Comparison of ENCODE assay signal across 8 cellular contexts in the genomic region with DNA sequence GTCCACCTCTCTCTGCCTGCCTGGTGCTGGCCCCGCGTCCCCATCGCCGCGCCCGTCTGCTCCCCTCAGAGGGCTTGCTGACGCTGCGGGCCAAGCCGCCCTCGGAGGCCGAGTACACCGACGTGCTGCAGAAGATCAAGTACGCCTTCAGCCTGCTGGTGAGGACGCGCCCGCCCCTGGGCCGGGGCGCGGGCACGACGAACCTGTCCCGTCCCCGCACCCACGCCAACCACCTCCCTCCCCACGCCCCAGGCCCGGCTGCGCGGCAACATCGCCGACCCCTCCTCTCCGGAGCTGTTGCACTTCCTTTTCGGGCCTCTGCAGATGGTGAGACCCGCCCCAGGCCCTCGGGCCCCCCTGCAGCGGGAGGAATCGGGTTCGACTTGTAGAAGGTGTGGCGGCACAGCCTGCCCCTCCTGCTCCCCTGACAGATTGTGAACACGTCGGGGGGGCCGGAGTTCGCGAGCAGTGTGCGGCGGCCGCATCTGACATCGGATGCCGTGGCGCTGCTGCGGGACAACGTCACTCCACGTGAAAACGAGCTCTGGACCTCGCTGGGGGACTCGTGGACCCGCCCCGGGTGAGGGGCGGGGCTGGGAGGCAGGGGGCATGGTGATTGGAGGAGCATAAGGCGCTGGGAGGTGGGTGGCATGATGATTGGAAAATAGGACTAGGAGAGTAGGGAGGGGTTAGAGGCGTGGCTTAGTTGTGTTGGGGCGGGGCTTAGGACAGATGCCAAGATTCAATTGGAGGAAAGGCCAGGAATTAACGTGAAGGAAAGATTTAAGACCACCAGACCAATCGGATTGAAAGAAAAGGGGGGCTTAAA. TPM values are rescaled to one million over a fixed set of nuclear protein-coding genes. Genes with fewer than 3 reads are reported as not detected.
DNase-seq lines count a peak whose midpoint lies in the region; ATAC-seq, FAIRE-seq and TF ChIP-seq lines count a peak whose summit lies in the region.

No MANE protein-coding gene starts in this region.

- peak overlapping the region; percentile 86 for H3K4me2 ChIP-seq in astrocyte (ENCODE audit: low read length)
- H3K4me2 ChIP-seq in HepG2 (ENCODE audit: low read depth, low read length), result no peak overlapping the region

- BruUV-seq in HepG2 (replicated peaks; lab: Mats Ljungman, UMichigan), result no TSS peak

- CTCF ChIA-PET in HepG2 (lab: Yijun Ruan, JAX; ENCODE audit: low intra/inter-chr PET ratio, low total read pairs), result no interaction called here

- H4K20me1 ChIP-seq in astrocyte (ENCODE audit: insufficient read depth, low read length) (peaks cover 10% of the 10 kb centered on the region), HepG2 (ENCODE audit: insufficient read depth, low read length) (no peaks in the 10 kb centered on the region)

- peaks cover 2% of the 10 kb centered on the region for H3K4me1 Mint-ChIP-seq in astrocyte (ENCODE audit: low read depth, unreplicated experiment)

- H2AFZ ChIP-seq in astrocyte (ENCODE audit: low read depth, low read length) (peak overlapping the region; percentile 26), HepG2 (ENCODE audit: low read length) (no peak overlapping the region)

- peaks cover 2% of the 10 kb centered on the region for H3K36me3 Mint-ChIP-seq in astrocyte (ENCODE audit: low read depth, unreplicated experiment)

- intact Hi-C loops in HepG2 (cut with micrococcal nuclease; ENCODE audit: unreplicated experiment), result no loop called here

- peaks cover 46% of the 10 kb centered on the region for H3K27me3 Mint-ChIP-seq in astrocyte (ENCODE audit: low read depth, unreplicated experiment)

- DNase-seq in GM03348 (ENCODE audit: low spot score), result peak; percentile 57
- peak; percentile 91 for DNase-seq in OCI-M2 (lab: John Stamatoyannopoulos, UW; ENCODE audit: unreplicated experiment)
- no peak for DNase-seq in astrocyte (ENCODE audit: low read depth)
- no peak for DNase-seq in HepG2 (ENCODE audit: low spot score)

- TF ChIP-seq RAD21 in HepG2 (CRISPR knock-in tag; IDR thresholded peaks at IDR 0.05), result no peak

- H3K27ac ChIP-seq in astrocyte (ENCODE audit: low read depth, low read length) (no peak overlapping the region), HepG2 (ENCODE audit: extremely low read length, insufficient read depth, low read length) (no peak overlapping the region)

- peaks cover 2% of the 10 kb centered on the region for H3K9me3 Mint-ChIP-seq in astrocyte (ENCODE audit: unreplicated experiment)

- no peak for TF ChIP-seq CTCF in astrocyte (IDR thresholded peaks at IDR 0.05; ENCODE audit: insufficient read depth, low read depth, low read length)
- no peak for TF ChIP-seq CTCF in HepG2 (CRISPR knock-in tag; IDR thresholded peaks at IDR 0.05)

- H3K9ac ChIP-seq in astrocyte (ENCODE audit: low read length) (no peak overlapping the region), HepG2 (ENCODE audit: insufficient read depth, low read depth, low read length) (no peak overlapping the region)

- H3K9me3 ChIP-seq in astrocyte (ENCODE audit: insufficient read depth, low read depth, low read length), result peaks cover 4% of the 10 kb centered on the region
- no peaks in the 10 kb centered on the region for H3K9me3 ChIP-seq in HepG2 (ENCODE audit: low read length)

- POLR2A ChIA-PET in HepG2 (lab: Yijun Ruan, JAX), result no interaction called here

- TF ChIP-seq POLR2A in HepG2 (IDR thresholded peaks at IDR 0.05; ENCODE audit: insufficient read depth in 1 of 2, low read depth in 2 of 2, low read length in 2 of 2), result no peak

- no peak for FAIRE-seq in astrocyte (lab: Jason Lieb, UNC)
- no peak for FAIRE-seq in HepG2 (lab: Jason Lieb, UNC)

- H3K27me3 ChIP-seq in astrocyte (ENCODE audit: insufficient read depth, low read length) (peaks cover 57% of the 10 kb centered on the region), HepG2 (ENCODE audit: control insufficient read depth in 1 of 2, insufficient read depth in 2 of 2, low read length in 2 of 2) (peaks cover 0 to 4% of the 10 kb centered on the region in 2 experiments; a peak in 1 of 5 replicates)

- TF ChIP-seq EP300 in HepG2 (IDR thresholded peaks at IDR 0.05; ENCODE audit: low read depth in 2 of 2, low read length in 2 of 2) (no peak), HepG2 (CRISPR knock-in tag; IDR thresholded peaks at IDR 0.05; ENCODE audit: borderline replicate concordance) (no peak)

- in situ Hi-C loops in HepG2 (cut with HindIII; ENCODE audit: extremely low pct_ligation_motif_present, low pct_unique_long_range_greater_than_20kb), result no loop called here

- peak overlapping the region; percentile 35 for H3K4me3 Mint-ChIP-seq in astrocyte (ENCODE audit: unreplicated experiment)

- H3K79me2 ChIP-seq in astrocyte (ENCODE audit: insufficient read depth, low read length) (no peaks in the 10 kb centered on the region), HepG2 (ENCODE audit: insufficient read depth, low read length) (no peaks in the 10 kb centered on the region)

- 90% methylated on average over 64 of the region's 64 CpGs for WGBS in HepG2 (ENCODE audit: low lambda C conversion rate)

- no peak overlapping the region for H3K4me3 ChIP-seq in astrocyte (ENCODE audit: insufficient read depth, low read depth, low read length)
- no peak overlapping the region; a peak in 1 of 6 replicates for H3K4me3 ChIP-seq in HepG2 (replicated peaks in 1 of 3; ENCODE audit: insufficient read depth in 1 of 3, low read depth in 2 of 3, low read length in 3 of 3)

- ATAC-seq in HepG2, result no peak
- no peak for ATAC-seq in GM19397 (IDR thresholded peaks at IDR 0.05; ENCODE audit: unreplicated experiment)
- ATAC-seq in HG03520 (IDR thresholded peaks at IDR 0.05; ENCODE audit: unreplicated experiment), result no peak
- ATAC-seq in GM18520 (IDR thresholded peaks at IDR 0.05; ENCODE audit: unreplicated experiment), result no peak
- ATAC-seq in GM18517 (IDR thresholded peaks at IDR 0.05; ENCODE audit: unreplicated experiment), result no peak

- H3K27ac Mint-ChIP-seq in astrocyte (ENCODE audit: unreplicated experiment), result no peak overlapping the region

- H3K36me3 ChIP-seq in astrocyte (ENCODE audit: insufficient read depth, low read length), result no peaks in the 10 kb centered on the region
- no peaks in the 10 kb centered on the region for H3K36me3 ChIP-seq in HepG2 (replicated peaks in 1 of 2; ENCODE audit: control insufficient read depth in 1 of 2, insufficient read depth in 2 of 2, low read length in 2 of 2)

- H3K4me1 ChIP-seq in astrocyte (ENCODE audit: insufficient read depth, low read length) (peaks cover 18% of the 10 kb centered on the region), HepG2 (ENCODE audit: insufficient read depth, low read length) (peaks cover 14% of the 10 kb centered on the region; the same call in 1 of the 2 replicates)

RNA-seq across cellular contexts. Expression of a gene that starts 6.6 kb away (rescaled TPM):
- total RNA-seq in astrocyte, result 7.6 and 9.2 TPM in 2 replicates
- 2.3 and 3.0 TPM in 2 replicates for total RNA-seq in HepG2 (2016; rRNA removed; fragmentation: Illumina TruSeq; extraction: Trizol)
- total RNA-seq in HepG2 (2016; cell fraction: cytosol; rRNA removed; fragmentation: Illumina TruSeq; extraction: Trizol; ENCODE audit: low read depth), result 0.79 and 0.91 TPM in 2 replicates
- 1.4 and 2.2 TPM in 2 replicates for total RNA-seq in HepG2 (2016; cell fraction: insoluble cytoplasmic fraction; rRNA removed; fragmentation: Illumina TruSeq; extraction: Trizol)
- 2.6 and 2.9 TPM in 2 replicates for total RNA-seq in HepG2 (2016; cell fraction: membrane; rRNA removed; fragmentation: Illumina TruSeq; extraction: Trizol)
- total RNA-seq in HepG2 (2016; cell fraction: nucleus; rRNA removed; fragmentation: Illumina TruSeq; extraction: Trizol), result 0.84 and 1.3 TPM in 2 replicates
- 6.3 and 6.6 TPM in 2 replicates for polyA plus RNA-seq in HepG2 (2011; rRNA removed)
- polyA plus RNA-seq in HepG2 (2011; cell fraction: cytosol; rRNA removed), result 3.0 and 4.2 TPM in 2 replicates
- 27.8 and 31.9 TPM in 2 replicates for polyA plus RNA-seq in HepG2 (2011; cell fraction: nucleus; rRNA removed)
- 5.0 and 6.5 TPM in 2 replicates for polyA plus RNA-seq in HepG2 (2012)
- 1.6 and 1.7 TPM in 2 replicates for polyA plus RNA-seq in HepG2 (2016; cell fraction: cytosol; fragmentation: Illumina TruSeq; extraction: Trizol; ENCODE audit: low read depth)
- 1.4 and 2.0 TPM in 2 replicates for polyA plus RNA-seq in HepG2 (2016; cell fraction: insoluble cytoplasmic fraction; fragmentation: Illumina TruSeq; extraction: Trizol; ENCODE audit: low read depth)
- polyA plus RNA-seq in HepG2 (2016; cell fraction: membrane; fragmentation: Illumina TruSeq; extraction: Trizol; ENCODE audit: low read depth), result 2.0 TPM in 2 replicates
- 6.3 and 7.4 TPM in 2 replicates for polyA plus RNA-seq in HepG2 (2016; cell fraction: nucleus; fragmentation: Illumina TruSeq; extraction: Trizol; ENCODE audit: insufficient read depth, low read depth)
- 4.0 and 6.3 TPM in 2 replicates for polyA minus RNA-seq in HepG2 (2011; rRNA and poly(A)+ RNA removed; ENCODE audit: low replicate concordance)
- 0.88 and 1.4 TPM in 2 replicates for polyA minus RNA-seq in HepG2 (2011; cell fraction: cytosol; rRNA and poly(A)+ RNA removed)
- 3.4 and 3.7 TPM in 2 replicates for polyA minus RNA-seq in HepG2 (2011; cell fraction: nucleus; rRNA and poly(A)+ RNA removed)

RNA-seq across cellular contexts. Expression of a gene that starts 19.3 kb away (rescaled TPM):
- total RNA-seq in astrocyte, result 18.8 and 22.6 TPM in 2 replicates
- total RNA-seq in HepG2 (2016; rRNA removed; fragmentation: Illumina TruSeq; extraction: Trizol), result 19.1 and 21.5 TPM in 2 replicates
- 7.5 and 7.8 TPM in 2 replicates for total RNA-seq in HepG2 (2016; cell fraction: cytosol; rRNA removed; fragmentation: Illumina TruSeq; extraction: Trizol; ENCODE audit: low read depth)
- 15.8 and 21.1 TPM in 2 replicates for total RNA-seq in HepG2 (2016; cell fraction: insoluble cytoplasmic fraction; rRNA removed; fragmentation: Illumina TruSeq; extraction: Trizol)
- total RNA-seq in HepG2 (2016; cell fraction: membrane; rRNA removed; fragmentation: Illumina TruSeq; extraction: Trizol), result 11.8 and 12.8 TPM in 2 replicates
- 17.4 and 22.3 TPM in 2 replicates for total RNA-seq in HepG2 (2016; cell fraction: nucleus; rRNA removed; fragmentation: Illumina TruSeq; extraction: Trizol)
- 13.4 and 16.6 TPM in 2 replicates for polyA plus RNA-seq in HepG2 (2011; rRNA removed)
- polyA plus RNA-seq in HepG2 (2011; cell fraction: cytosol; rRNA removed), result 9.7 and 11.4 TPM in 2 replicates
- 30.1 and 32.4 TPM in 2 replicates for polyA plus RNA-seq in HepG2 (2011; cell fraction: nucleus; rRNA removed)
- 11.5 and 13.1 TPM in 2 replicates for polyA plus RNA-seq in HepG2 (2012)
- polyA plus RNA-seq in HepG2 (2016; cell fraction: cytosol; fragmentation: Illumina TruSeq; extraction: Trizol; ENCODE audit: low read depth), result 4.2 and 4.4 TPM in 2 replicates
- polyA plus RNA-seq in HepG2 (2016; cell fraction: insoluble cytoplasmic fraction; fragmentation: Illumina TruSeq; extraction: Trizol; ENCODE audit: low read depth), result 14.5 and 16.2 TPM in 2 replicates
- polyA plus RNA-seq in HepG2 (2016; cell fraction: membrane; fragmentation: Illumina TruSeq; extraction: Trizol; ENCODE audit: low read depth), result 5.8 and 6.5 TPM in 2 replicates
- 30.4 and 34.3 TPM in 2 replicates for polyA plus RNA-seq in HepG2 (2016; cell fraction: nucleus; fragmentation: Illumina TruSeq; extraction: Trizol; ENCODE audit: insufficient read depth, low read depth)
- polyA minus RNA-seq in HepG2 (2011; rRNA and poly(A)+ RNA removed; ENCODE audit: low replicate concordance), result 35.2 and 54.3 TPM in 2 replicates
- polyA minus RNA-seq in HepG2 (2011; cell fraction: cytosol; rRNA and poly(A)+ RNA removed), result 8.1 and 16.8 TPM in 2 replicates
- polyA minus RNA-seq in HepG2 (2011; cell fraction: nucleus; rRNA and poly(A)+ RNA removed), result 29.1 and 32.1 TPM in 2 replicates

RNA-seq across cellular contexts. Expression of a gene that starts 35.2 kb away (rescaled TPM):
- total RNA-seq in astrocyte (79.7 and 86.2 TPM in 2 replicates), HepG2 (2016; rRNA removed; fragmentation: Illumina TruSeq; extraction: Trizol) (13.0 and 29.7 TPM in 2 replicates)
- total RNA-seq in HepG2 (2016; cell fraction: cytosol; rRNA removed; fragmentation: Illumina TruSeq; extraction: Trizol; ENCODE audit: low read depth), result 8.7 and 9.6 TPM in 2 replicates
- total RNA-seq in HepG2 (2016; cell fraction: insoluble cytoplasmic fraction; rRNA removed; fragmentation: Illumina TruSeq; extraction: Trizol), result 10.7 and 30.4 TPM in 2 replicates
- total RNA-seq in HepG2 (2016; cell fraction: membrane; rRNA removed; fragmentation: Illumina TruSeq; extraction: Trizol), result 16.0 and 19.8 TPM in 2 replicates
- total RNA-seq in HepG2 (2016; cell fraction: nucleus; rRNA removed; fragmentation: Illumina TruSeq; extraction: Trizol), result 33.8 and 39.8 TPM in 2 replicates
- 30.3 and 40.4 TPM in 2 replicates for polyA plus RNA-seq in HepG2 (2011; rRNA removed)
- 13.1 and 19.7 TPM in 2 replicates for polyA plus RNA-seq in HepG2 (2011; cell fraction: cytosol; rRNA removed)
- 234 and 309 TPM in 2 replicates for polyA plus RNA-seq in HepG2 (2011; cell fraction: nucleus; rRNA removed)
- 30.8 and 39.8 TPM in 2 replicates for polyA plus RNA-seq in HepG2 (2012)
- polyA plus RNA-seq in HepG2 (2016; cell fraction: cytosol; fragmentation: Illumina TruSeq; extraction: Trizol; ENCODE audit: low read depth), result 16.9 and 17.6 TPM in 2 replicates
- 21.3 and 29.2 TPM in 2 replicates for polyA plus RNA-seq in HepG2 (2016; cell fraction: insoluble cytoplasmic fraction; fragmentation: Illumina TruSeq; extraction: Trizol; ENCODE audit: low read depth)
- 27.6 and 31.9 TPM in 2 replicates for polyA plus RNA-seq in HepG2 (2016; cell fraction: membrane; fragmentation: Illumina TruSeq; extraction: Trizol; ENCODE audit: low read depth)
- polyA plus RNA-seq in HepG2 (2016; cell fraction: nucleus; fragmentation: Illumina TruSeq; extraction: Trizol; ENCODE audit: insufficient read depth, low read depth), result 194 and 196 TPM in 2 replicates
- 20.6 and 25.3 TPM in 2 replicates for polyA minus RNA-seq in HepG2 (2011; rRNA and poly(A)+ RNA removed; ENCODE audit: low replicate concordance)
- 6.3 and 6.7 TPM in 2 replicates for polyA minus RNA-seq in HepG2 (2011; cell fraction: cytosol; rRNA and poly(A)+ RNA removed)
- polyA minus RNA-seq in HepG2 (2011; cell fraction: nucleus; rRNA and poly(A)+ RNA removed), result 22.7 and 26.5 TPM in 2 replicates

RNA-seq across cellular contexts. Expression of a gene that starts 44.2 kb away (rescaled TPM):
- total RNA-seq in astrocyte (0.36 and 0.48 TPM in 2 replicates), HepG2 (2016; rRNA removed; fragmentation: Illumina TruSeq; extraction: Trizol) (not detected in 2 replicates)
- not detected in 2 replicates for total RNA-seq in HepG2 (2016; cell fraction: cytosol; rRNA removed; fragmentation: Illumina TruSeq; extraction: Trizol; ENCODE audit: low read depth)
- not detected in 2 replicates for total RNA-seq in HepG2 (2016; cell fraction: insoluble cytoplasmic fraction; rRNA removed; fragmentation: Illumina TruSeq; extraction: Trizol)
- total RNA-seq in HepG2 (2016; cell fraction: membrane; rRNA removed; fragmentation: Illumina TruSeq; extraction: Trizol), result not detected in 2 replicates
- not detected in 2 replicates for total RNA-seq in HepG2 (2016; cell fraction: nucleus; rRNA removed; fragmentation: Illumina TruSeq; extraction: Trizol)
- 0.05 and 0.08 TPM in 2 replicates for polyA plus RNA-seq in HepG2 (2011; rRNA removed)
- polyA plus RNA-seq in HepG2 (2011; cell fraction: cytosol; rRNA removed), result 0.03 TPM in 1 of 2 replicates, not detected in the other
- polyA plus RNA-seq in HepG2 (2011; cell fraction: nucleus; rRNA removed), result 0.05 TPM in 1 of 2 replicates, not detected in the other
- polyA plus RNA-seq in HepG2 (2012), result 0.13 TPM in 1 of 2 replicates, not detected in the other
- not detected in 2 replicates for polyA plus RNA-seq in HepG2 (2016; cell fraction: cytosol; fragmentation: Illumina TruSeq; extraction: Trizol; ENCODE audit: low read depth)
- polyA plus RNA-seq in HepG2 (2016; cell fraction: insoluble cytoplasmic fraction; fragmentation: Illumina TruSeq; extraction: Trizol; ENCODE audit: low read depth), result not detected in 2 replicates
- polyA plus RNA-seq in HepG2 (2016; cell fraction: membrane; fragmentation: Illumina TruSeq; extraction: Trizol; ENCODE audit: low read depth), result not detected in 2 replicates
- not detected in 2 replicates for polyA plus RNA-seq in HepG2 (2016; cell fraction: nucleus; fragmentation: Illumina TruSeq; extraction: Trizol; ENCODE audit: insufficient read depth, low read depth)
- 0.30 and 0.75 TPM in 2 replicates for polyA minus RNA-seq in HepG2 (2011; rRNA and poly(A)+ RNA removed; ENCODE audit: low replicate concordance)
- polyA minus RNA-seq in HepG2 (2011; cell fraction: cytosol; rRNA and poly(A)+ RNA removed), result not detected in 2 replicates
- not detected in 2 replicates for polyA minus RNA-seq in HepG2 (2011; cell fraction: nucleus; rRNA and poly(A)+ RNA removed)

Comparison
In these comparisons a context has a peak if more than half of its experiments do, and no peak if none do; other contexts are left out.
1. DNase-seq: peak in GM03348 (single experiment) and OCI-M2 (single experiment); none in astrocyte (single experiment) and HepG2 (single experiment).